In genomic region chr1:87451229-87451900, GRCh38 we compare ENCODE assay signal across 15 cellular contexts.
DNase-seq lines count a peak whose midpoint lies in the region; ATAC-seq and TF ChIP-seq lines count a peak whose summit lies in the region.
"Had no signal": no experiment of that assay in that cellular context is flagged by ENCODE, and none has a peak within 500 bp of the region (broad histone marks: within the 10 kb centered on the region; RNA-seq: fewer than 3 reads in every experiment).

No MANE protein-coding gene starts in this region.

- peaks cover 5 to 20% (median 14%) of the 10 kb centered on the region in 11 experiments; a peak in 17 of 22 replicates for H3K9me3 ChIP-seq in BLaER1 treated with 17β-estradiol and CSF1 and Interleukin-3, amounts not matched to agents 10 nM and 100 nM (replicated peaks in 1 of 11)
- no peaks in the 10 kb centered on the region for H3K9me3 ChIP-seq in parathyroid adenoma (ENCODE audit: control insufficient read depth, low read length)
- H3K9me3 ChIP-seq in mucosa of descending colon, result no peaks in the 10 kb centered on the region

- H3K27me3 Mint-ChIP-seq in activated T-cell treated with anti-CD3 and anti-CD28 coated beads, Interleukin-2, amount 50 U/mL, for 4 hours (ENCODE audit: low read depth), result no peaks in the 10 kb centered on the region
- H3K27me3 Mint-ChIP-seq: IgD-negative memory B cell had no signal

- DNase-seq in HS-5 (ENCODE audit: low read depth), result peak; percentile 23
- DNase-seq in choroid plexus epithelial cell (ENCODE audit: low read depth), result peak; percentile 40
- DNase-seq in mucosa of descending colon, result no peak
- no peak for DNase-seq in NCI-H187 (lab: John Stamatoyannopoulos, UW)
- no peak for DNase-seq in dermis blood vessel endothelial cell
- DNase-seq in activated T-cell treated with anti-CD3 and anti-CD28 coated beads, Interleukin-2, amount 50 U/mL, for 4 hours, result no peak
- DNase-seq: activated CD4-positive, CD25-positive, alpha-beta regulatory T cell; DMS53; midbrain; NCI-H2227 treated with DMSO at 0.1 percent for 48 hours had no signal

- H3K36me3 Mint-ChIP-seq in activated T-cell treated with anti-CD3 and anti-CD28 coated beads, Interleukin-2, amount 50 U/mL, for 4 hours (ENCODE audit: insufficient read depth), result no peaks in the 10 kb centered on the region

- no peak overlapping the region for H3K4me3 Mint-ChIP-seq in activated T-cell treated with anti-CD3 and anti-CD28 coated beads, Interleukin-2, amount 50 U/mL, for 4 hours
- H3K4me3 Mint-ChIP-seq: activated naive CD4-positive, alpha-beta T cell treated with anti-CD3 and anti-CD28 coated beads for 36 hours had no signal

- H3K27ac ChIP-seq in BLaER1 treated with 17β-estradiol and CSF1 and Interleukin-3, amounts not matched to agents 10 nM and 100 nM, result no peak overlapping the region
- H3K27ac ChIP-seq in parathyroid adenoma, result no peak overlapping the region
- H3K27ac ChIP-seq: C4-2B had no signal

- H3K4me1 Mint-ChIP-seq in activated T-cell treated with anti-CD3 and anti-CD28 coated beads, Interleukin-2, amount 50 U/mL, for 4 hours (ENCODE audit: low read depth), result peaks cover 21% of the 10 kb centered on the region

- H3K9me3 Mint-ChIP-seq in activated T-cell treated with anti-CD3 and anti-CD28 coated beads, Interleukin-2, amount 50 U/mL, for 4 hours, result no peaks in the 10 kb centered on the region
- H3K9me3 Mint-ChIP-seq: activated naive CD4-positive, alpha-beta T cell treated with anti-CD3 and anti-CD28 coated beads for 36 hours; IgD-negative memory B cell had no signal

- H3K36me3 ChIP-seq in BLaER1 treated with 17β-estradiol and CSF1 and Interleukin-3, amounts not matched to agents 10 nM and 100 nM, result no peaks in the 10 kb centered on the region
- H3K36me3 ChIP-seq in parathyroid adenoma (ENCODE audit: control insufficient read depth, insufficient read depth, low read length) (no peaks in the 10 kb centered on the region), mucosa of descending colon (ENCODE audit: low read depth) (no peaks in the 10 kb centered on the region)

- peak overlapping the region in 7 of 11 experiments; percentile 5 to 68 (median 50); a peak in 12 of 22 replicates for H3K4me2 ChIP-seq in BLaER1 treated with 17β-estradiol and CSF1 and Interleukin-3, amounts not matched to agents 10 nM and 100 nM
- no peak overlapping the region for H3K4me2 ChIP-seq in parathyroid adenoma (ENCODE audit: low read length)

- peaks cover 0 to 41% (median 27%) of the 10 kb centered on the region in 10 experiments; a peak in 13 of 20 replicates for H3K4me1 ChIP-seq in BLaER1 treated with 17β-estradiol and CSF1 and Interleukin-3, amounts not matched to agents 10 nM and 100 nM
- H3K4me1 ChIP-seq in parathyroid adenoma, result peaks cover 11% of the 10 kb centered on the region
- H3K4me1 ChIP-seq in mucosa of descending colon (ENCODE audit: low read depth), result no peaks in the 10 kb centered on the region

- intact Hi-C loops in mucosa of descending colon (cut with DNase I, micrococcal nuclease), result no loop called here

- no peaks in the 10 kb centered on the region for H4K20me1 ChIP-seq in BLaER1 treated with 17β-estradiol and CSF1 and Interleukin-3, amounts not matched to agents 10 nM and 100 nM

- ATAC-seq in mucosa of descending colon, result no peak
- ATAC-seq in activated T-cell treated with anti-CD3 and anti-CD28 coated beads, Interleukin-2, amount 50 U/mL, for 4 hours, result no peak

- H3K27me3 ChIP-seq in BLaER1 treated with 17β-estradiol and CSF1 and Interleukin-3, amounts not matched to agents 10 nM and 100 nM, result no peaks in the 10 kb centered on the region
- no peaks in the 10 kb centered on the region for H3K27me3 ChIP-seq in parathyroid adenoma (ENCODE audit: control insufficient read depth, insufficient read depth, low read length)

- TF ChIP-seq CTCF in choroid plexus epithelial cell (conservative IDR thresholded peaks at IDR 0.05; ENCODE audit: low read depth, low read length) (no peak), parathyroid adenoma (IDR thresholded peaks at IDR 0.05) (no peak), mucosa of descending colon (IDR thresholded peaks at IDR 0.05) (no peak)

- no peak overlapping the region for H3K9ac ChIP-seq in BLaER1 treated with 17β-estradiol and CSF1 and Interleukin-3, amounts not matched to agents 10 nM and 100 nM
- H3K9ac ChIP-seq in parathyroid adenoma, result no peak overlapping the region

- H3K79me2 ChIP-seq in parathyroid adenoma, result no peaks in the 10 kb centered on the region

- no peak overlapping the region for H3K4me3 ChIP-seq in BLaER1 treated with 17β-estradiol and CSF1 and Interleukin-3, amounts not matched to agents 10 nM and 100 nM
- H3K4me3 ChIP-seq in choroid plexus epithelial cell (ENCODE audit: low read depth, low read length) (no peak overlapping the region), parathyroid adenoma (ENCODE audit: low read depth, low read length) (no peak overlapping the region), mucosa of descending colon (no peak overlapping the region)

- peak overlapping the region; percentile 83 for H2AFZ ChIP-seq in parathyroid adenoma

Comparison
In these comparisons a context has a peak if more than half of its experiments do, and no peak if none do; other contexts are left out.
1. DNase-seq: peak in HS-5 (single experiment) and choroid plexus epithelial cell (single experiment); none in mucosa of descending colon (0 of 3), NCI-H187 (0 of 2), dermis blood vessel endothelial cell (single experiment) and activated T-cell treated with anti-CD3 and anti-CD28 coated beads, Interleukin-2, amount 50 U/mL, for 4 hours (single experiment).